Comparison of ENCODE assay signal across 8 cellular contexts in genomic region chrX:46325312-46325877, GRCh38.
DNase-seq lines count a peak whose midpoint lies in the region; ATAC-seq lines count a peak whose summit lies in the region.

No MANE protein-coding gene starts in this region.

- intact Hi-C loops in activated T-helper 2 cell treated with anti-CD3 and anti-CD28 coated beads, Interferon-gamma antibody, Interleukin-2, Interleukin-4, amounts not matched to agents 10 μg/mL and 5 μg/mL and 100 μg/mL, durations not matched to agents 14 hours and 24 hours and 36 hours (cut with micrococcal nuclease): loop anchor here (10.0 kb wide), 2 partner anchors 121 to 571 kb away; no protein-coding TSS in a partner anchor

- peak; percentile 13 for DNase-seq in SIG-M5 treated with dmso at 0.1 percent for 504 hours (lab: John Stamatoyannopoulos, UW; ENCODE audit: unreplicated experiment)
- DNase-seq in SIG-M5 (lab: John Stamatoyannopoulos, UW): no peak
- DNase-seq in activated T-helper 2 cell treated with anti-CD3 and anti-CD28 coated beads, Interferon-gamma antibody, Interleukin-2, Interleukin-4, amounts not matched to agents 10 μg/mL and 5 μg/mL and 100 μg/mL, durations not matched to agents 14 hours and 24 hours and 36 hours (ENCODE audit: low spot score): peak; percentile 10
- peak; percentile 91 for DNase-seq in kidney glomerular epithelial cell (lab: John Stamatoyannopoulos, UW)
- no peak for DNase-seq in stimulated activated effector memory CD8-positive, alpha-beta T cell treated with anti-CD3 and anti-CD28 coated beads, Interleukin-12 subunit alpha, Interleukin-12 subunit beta, amount 100 ng/mL, for 72 hours (ENCODE audit: low spot score in 2 of 2)
- DNase-seq in NCI-H1694 treated with DMSO at 0.1 percent for 48 hours (lab: John Stamatoyannopoulos, UW): no peak
- DNase-seq in effector CD8-positive, alpha-beta T cell (lab: John Stamatoyannopoulos, UW): no peak
- no peak for DNase-seq in NCI-H1694 (lab: John Stamatoyannopoulos, UW)

- H3K9me3 Mint-ChIP-seq in activated T-helper 2 cell treated with anti-CD3 and anti-CD28 coated beads, Interferon-gamma antibody, Interleukin-2, Interleukin-4, amounts not matched to agents 10 μg/mL and 5 μg/mL and 100 μg/mL, durations not matched to agents 14 hours and 24 hours and 36 hours: no peaks in the 10 kb centered on the region
- no peaks in the 10 kb centered on the region for H3K9me3 Mint-ChIP-seq in stimulated activated effector memory CD8-positive, alpha-beta T cell treated with anti-CD3 and anti-CD28 coated beads, Interleukin-12 subunit alpha, Interleukin-12 subunit beta, amount 100 ng/mL, for 72 hours

- peak; percentile 74 for ATAC-seq in stimulated activated effector memory CD8-positive, alpha-beta T cell treated with anti-CD3 and anti-CD28 coated beads, Interleukin-12 subunit alpha, Interleukin-12 subunit beta, amount 100 ng/mL, for 72 hours

- peaks cover 52% of the 10 kb centered on the region for H3K4me1 Mint-ChIP-seq in activated T-helper 2 cell treated with anti-CD3 and anti-CD28 coated beads, Interferon-gamma antibody, Interleukin-2, Interleukin-4, amounts not matched to agents 10 μg/mL and 5 μg/mL and 100 μg/mL, durations not matched to agents 14 hours and 24 hours and 36 hours (ENCODE audit: low read depth)
- no peaks in the 10 kb centered on the region for H3K4me1 Mint-ChIP-seq in stimulated activated effector memory CD8-positive, alpha-beta T cell treated with anti-CD3 and anti-CD28 coated beads, Interleukin-12 subunit alpha, Interleukin-12 subunit beta, amount 100 ng/mL, for 72 hours

- H3K27me3 Mint-ChIP-seq in activated T-helper 2 cell treated with anti-CD3 and anti-CD28 coated beads, Interferon-gamma antibody, Interleukin-2, Interleukin-4, amounts not matched to agents 10 μg/mL and 5 μg/mL and 100 μg/mL, durations not matched to agents 14 hours and 24 hours and 36 hours (ENCODE audit: low read depth): no peaks in the 10 kb centered on the region

- peaks cover 3% of the 10 kb centered on the region for H3K36me3 Mint-ChIP-seq in activated T-helper 2 cell treated with anti-CD3 and anti-CD28 coated beads, Interferon-gamma antibody, Interleukin-2, Interleukin-4, amounts not matched to agents 10 μg/mL and 5 μg/mL and 100 μg/mL, durations not matched to agents 14 hours and 24 hours and 36 hours (ENCODE audit: low read depth)
- no peaks in the 10 kb centered on the region for H3K36me3 Mint-ChIP-seq in stimulated activated effector memory CD8-positive, alpha-beta T cell treated with anti-CD3 and anti-CD28 coated beads, Interleukin-12 subunit alpha, Interleukin-12 subunit beta, amount 100 ng/mL, for 72 hours

- H3K27ac Mint-ChIP-seq in activated T-helper 2 cell treated with anti-CD3 and anti-CD28 coated beads, Interferon-gamma antibody, Interleukin-2, Interleukin-4, amounts not matched to agents 10 μg/mL and 5 μg/mL and 100 μg/mL, durations not matched to agents 14 hours and 24 hours and 36 hours: peak overlapping the region; percentile 69
- H3K27ac Mint-ChIP-seq in stimulated activated effector memory CD8-positive, alpha-beta T cell treated with anti-CD3 and anti-CD28 coated beads, Interleukin-12 subunit alpha, Interleukin-12 subunit beta, amount 100 ng/mL, for 72 hours: no peak overlapping the region

- no peak overlapping the region for H3K4me3 Mint-ChIP-seq in activated T-helper 2 cell treated with anti-CD3 and anti-CD28 coated beads, Interferon-gamma antibody, Interleukin-2, Interleukin-4, amounts not matched to agents 10 μg/mL and 5 μg/mL and 100 μg/mL, durations not matched to agents 14 hours and 24 hours and 36 hours (ENCODE audit: low read depth)
- H3K4me3 Mint-ChIP-seq in stimulated activated effector memory CD8-positive, alpha-beta T cell treated with anti-CD3 and anti-CD28 coated beads, Interleukin-12 subunit alpha, Interleukin-12 subunit beta, amount 100 ng/mL, for 72 hours: no peak overlapping the region

Comparison
In these comparisons a context has a peak if more than half of its experiments do, and no peak if none do; other contexts are left out.
1. DNase-seq: peak in SIG-M5 treated with dmso at 0.1 percent for 504 hours (single experiment), activated T-helper 2 cell treated with anti-CD3 and anti-CD28 coated beads, Interferon-gamma antibody, Interleukin-2, Interleukin-4, amounts not matched to agents 10 μg/mL and 5 μg/mL and 100 μg/mL, durations not matched to agents 14 hours and 24 hours and 36 hours (single experiment) and kidney glomerular epithelial cell (single experiment); none in SIG-M5 (single experiment), stimulated activated effector memory CD8-positive, alpha-beta T cell treated with anti-CD3 and anti-CD28 coated beads, Interleukin-12 subunit alpha, Interleukin-12 subunit beta, amount 100 ng/mL, for 72 hours (0 of 2), NCI-H1694 treated with DMSO at 0.1 percent for 48 hours (single experiment), effector CD8-positive, alpha-beta T cell (single experiment) and NCI-H1694 (single experiment).